1 cellular context compared by ENCODE assay signal in the genomic region with DNA sequence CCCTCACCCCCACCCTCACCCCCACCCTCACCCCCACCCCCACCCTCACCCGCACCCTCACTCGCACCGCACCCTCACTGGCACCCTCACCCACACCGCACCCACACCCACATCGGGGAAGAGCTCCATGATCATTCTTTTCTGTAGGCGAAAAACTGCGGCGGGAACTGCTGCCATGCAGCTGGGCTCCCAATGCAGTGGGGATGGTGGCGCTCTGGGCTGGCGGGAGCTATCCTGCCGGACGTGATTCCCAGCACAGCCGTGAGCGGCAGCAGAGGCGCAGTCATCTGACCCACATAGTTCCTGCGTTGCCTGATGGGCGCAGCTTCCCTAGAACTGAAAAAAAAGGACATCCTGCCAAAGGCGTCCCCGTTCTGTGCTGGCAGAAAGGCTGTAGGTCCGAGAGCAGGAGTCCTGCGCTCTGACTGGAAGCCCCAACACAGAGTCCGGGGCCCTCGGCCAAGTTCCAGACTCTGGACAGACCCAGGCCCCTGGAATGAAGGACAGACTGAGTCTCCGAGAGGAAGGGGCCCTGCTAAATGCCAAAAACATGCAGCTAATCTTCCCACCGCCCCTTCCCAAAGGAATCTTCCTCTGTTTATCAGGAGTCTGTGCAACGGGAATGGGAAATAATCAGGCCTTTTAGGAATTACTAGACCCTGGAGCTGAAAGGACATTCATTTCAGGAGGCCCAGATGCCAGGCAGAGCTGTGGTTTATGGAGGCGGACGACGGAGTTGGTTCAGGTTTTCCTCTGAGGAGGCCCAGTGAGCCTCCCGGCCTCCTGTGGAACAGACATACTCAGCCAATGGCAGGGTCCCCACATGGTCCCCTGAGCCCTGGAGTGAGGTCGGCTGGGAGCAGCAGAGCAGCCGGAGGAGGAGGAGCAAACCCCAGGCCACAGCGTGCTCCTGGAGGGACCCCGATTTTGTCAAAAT.
TF ChIP-seq lines count a peak whose summit lies in the region.

No MANE protein-coding gene starts in this region.

TF ChIP-seq in SK-N-SH, 30 proteins besides CTCF, POLR2A, EP300 and RAD21 (continued from another document):
- TF ChIP-seq EZH2phosphoT487 (IDR thresholded peaks at IDR 0.05; ENCODE audit: borderline replicate concordance, low read depth) (no peak), RCOR1 (IDR thresholded peaks at IDR 0.05; ENCODE audit: low read length) (peak; percentile 78), CHD2 (IDR thresholded peaks at IDR 0.05; ENCODE audit: low read length, partially characterized antibody) (peak; percentile 91), SIN3A (IDR thresholded peaks at IDR 0.05; ENCODE audit: borderline replicate concordance, low read depth, low read length) (no peak; the same call in 1 of the 2 replicates), RFX5 (IDR thresholded peaks at IDR 0.05; ENCODE audit: low read length) (no peak), JUND (IDR thresholded peaks at IDR 0.05) (no peak), SMC3 (IDR thresholded peaks at IDR 0.05; ENCODE audit: low read depth, low read length) (peak; percentile 34; the same call in 1 of the 2 replicates), FOXM1 (IDR thresholded peaks at IDR 0.05; ENCODE audit: low read depth) (no peak), TEAD4 (IDR thresholded peaks at IDR 0.05; ENCODE audit: borderline replicate concordance, insufficient read depth) (no peak), FOSL2 (IDR thresholded peaks at IDR 0.05; ENCODE audit: borderline replicate concordance, low read depth) (no peak)
- TF ChIP-seq, protein P1, sequence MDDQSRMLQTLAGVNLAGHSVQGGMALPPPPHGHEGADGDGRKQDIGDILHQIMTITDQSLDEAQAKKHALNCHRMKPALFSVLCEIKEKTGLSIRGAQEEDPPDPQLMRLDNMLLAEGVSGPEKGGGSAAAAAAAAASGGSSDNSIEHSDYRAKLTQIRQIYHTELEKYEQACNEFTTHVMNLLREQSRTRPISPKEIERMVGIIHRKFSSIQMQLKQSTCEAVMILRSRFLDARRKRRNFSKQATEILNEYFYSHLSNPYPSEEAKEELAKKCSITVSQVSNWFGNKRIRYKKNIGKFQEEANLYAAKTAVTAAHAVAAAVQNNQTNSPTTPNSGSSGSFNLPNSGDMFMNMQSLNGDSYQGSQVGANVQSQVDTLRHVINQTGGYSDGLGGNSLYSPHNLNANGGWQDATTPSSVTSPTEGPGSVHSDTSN (IDR thresholded peaks at IDR 0.05) = 0 out of 2 replicates have a peak, but pooled peaks have one; percentile 27
